8 cellular contexts compared by ENCODE assay signal in genomic region chr21:37208056-37208705, GRCh38. TPM values are rescaled to one million over a fixed set of nuclear protein-coding genes. Genes with fewer than 3 reads are reported as not detected.
DNase-seq lines count a peak whose midpoint lies in the region; ATAC-seq lines count a peak whose summit lies in the region.

No MANE protein-coding gene starts in this region.

- peaks cover 13% of the 10 kb centered on the region for H3K4me1 Mint-ChIP-seq in activated CD4-positive, alpha-beta T cell treated with anti-CD3 and anti-CD28 coated beads, Interleukin-2, amount 10 ng/mL, durations not matched to agents 24 days and 14 days
- H3K4me1 Mint-ChIP-seq in naive B cell: peaks cover 18 to 27% (median 26%) of the 10 kb centered on the region in 3 donors

- intact Hi-C loops in activated CD4-positive, alpha-beta T cell treated with anti-CD3 and anti-CD28 coated beads, Interleukin-2, amount 10 ng/mL, durations not matched to agents 24 days and 14 days (cut with micrococcal nuclease): no loop called here

- no peaks in the 10 kb centered on the region for H3K9me3 Mint-ChIP-seq in activated CD4-positive, alpha-beta T cell treated with anti-CD3 and anti-CD28 coated beads, Interleukin-2, amount 10 ng/mL, durations not matched to agents 24 days and 14 days
- H3K9me3 Mint-ChIP-seq in naive B cell: peaks cover 0 to 6% (median 0%) of the 10 kb centered on the region in 7 donors

- peak; percentile 79 for DNase-seq in activated CD4-positive, alpha-beta T cell treated with anti-CD3 and anti-CD28 coated beads, Interleukin-2, amount 10 ng/mL, durations not matched to agents 24 days and 14 days
- DNase-seq in activated CD4-positive, alpha-beta T cell treated with anti-CD3 and anti-CD28 coated beads for 1 hour: no peak
- DNase-seq in NOMO-1 treated with dmso at 0.1 percent for 144 hours (lab: John Stamatoyannopoulos, UW; ENCODE audit: unreplicated experiment) (peak; percentile 67), cerebellum (ENCODE audit: low spot score) (peak; percentile 74), naive B cell (peak; percentile 60), amniotic stem cell (lab: John Stamatoyannopoulos, UW) (no peak), EL (no peak)

- peak overlapping the region; percentile 49 for H3K4me3 Mint-ChIP-seq in activated CD4-positive, alpha-beta T cell treated with anti-CD3 and anti-CD28 coated beads, Interleukin-2, amount 10 ng/mL, durations not matched to agents 24 days and 14 days
- peak overlapping the region; percentile 67 to 93 (median 83) for H3K4me3 Mint-ChIP-seq in naive B cell

- H3K27me3 Mint-ChIP-seq in activated CD4-positive, alpha-beta T cell treated with anti-CD3 and anti-CD28 coated beads, Interleukin-2, amount 10 ng/mL, durations not matched to agents 24 days and 14 days: peaks cover 5% of the 10 kb centered on the region
- H3K27me3 Mint-ChIP-seq in naive B cell: no peaks in the 10 kb centered on the region

- ATAC-seq in HG02642 (IDR thresholded peaks at IDR 0.05; ENCODE audit: poor library complexity, unreplicated experiment): peak; percentile 62
- peak; percentile 83 to 86 for ATAC-seq in naive B cell (ENCODE audit: low read depth in 2 of 2)

- H3K36me3 Mint-ChIP-seq in activated CD4-positive, alpha-beta T cell treated with anti-CD3 and anti-CD28 coated beads, Interleukin-2, amount 10 ng/mL, durations not matched to agents 24 days and 14 days (ENCODE audit: low read depth): peaks cover under 1% of the 10 kb centered on the region
- peaks cover 0 to 10% of the 10 kb centered on the region in 2 donors for H3K36me3 Mint-ChIP-seq in naive B cell

- H3K27ac Mint-ChIP-seq in activated CD4-positive, alpha-beta T cell treated with anti-CD3 and anti-CD28 coated beads, Interleukin-2, amount 10 ng/mL, durations not matched to agents 24 days and 14 days: peak overlapping the region; percentile 66
- peak overlapping the region; percentile 36 to 95 (median 79) for H3K27ac Mint-ChIP-seq in naive B cell

RNA-seq across cellular contexts. Expression of gene VPS26C, which starts 59.0 kb away (rescaled TPM):
- 52.8 and 60.0 TPM in 2 replicates for total RNA-seq in activated CD4-positive, alpha-beta T cell treated with anti-CD3 and anti-CD28 coated beads, Interleukin-2, amount 10 ng/mL, durations not matched to agents 24 days and 14 days
- 44.1 TPM for total RNA-seq in cerebellum
- 10 to 100 TPM; 46.1 to 64.6 (median 61.0) TPM for polyA plus RNA-seq in naive B cell (ENCODE audit: low read depth in 6 of 6)

Comparison
In these comparisons a context has a peak if more than half of its experiments do, and no peak if none do; other contexts are left out.
1. DNase-seq: peak in activated CD4-positive, alpha-beta T cell treated with anti-CD3 and anti-CD28 coated beads, Interleukin-2, amount 10 ng/mL, durations not matched to agents 24 days and 14 days (single experiment), NOMO-1 treated with dmso at 0.1 percent for 144 hours (single experiment), cerebellum (single experiment) and naive B cell (single experiment); none in activated CD4-positive, alpha-beta T cell treated with anti-CD3 and anti-CD28 coated beads for 1 hour (single experiment), amniotic stem cell (single experiment) and EL (single experiment).